Comparison of ENCODE assay signal across 13 cellular contexts in genomic region chr6:4368649-4369048, GRCh38.
DNase-seq lines count a peak whose midpoint lies in the region; TF ChIP-seq lines count a peak whose summit lies in the region.
"Had no signal": no experiment of that assay in that cellular context is flagged by ENCODE, and none has a peak within 500 bp of the region (broad histone marks: within the 10 kb centered on the region; RNA-seq: fewer than 3 reads in every experiment).

No MANE protein-coding gene starts in this region.

- no peak overlapping the region for H3K4me2 ChIP-seq in GM23248 (ENCODE audit: unreplicated experiment)
- peak overlapping the region; percentile 89 for H3K4me2 ChIP-seq in osteoblast (ENCODE audit: insufficient read depth, low read length)

- H3K4me3 ChIP-seq in ACC112 (ENCODE audit: low read depth, low read length), result no peak overlapping the region
- H3K4me3 ChIP-seq in GM23248, result no peak overlapping the region
- H3K4me3 ChIP-seq in SJCRH30, result no peak overlapping the region
- no peak overlapping the region for H3K4me3 ChIP-seq in osteoblast (ENCODE audit: insufficient read depth, low read length)
- H3K4me3 ChIP-seq: A549 had no signal

- H3K9me2 ChIP-seq in GM23248 (ENCODE audit: insufficient read depth), result no peaks in the 10 kb centered on the region

- in situ Hi-C loops in GM23248 (cut with MboI), result no loop called here

- DNase-seq in GM23248, result no peak
- DNase-seq in SJCRH30, result no peak
- no peak for DNase-seq in osteoblast (ENCODE audit: insufficient read length, low spot score, missing footprints)
- no peak for DNase-seq in RKO (ENCODE audit: low spot score)
- no peak for DNase-seq in NCI-H1048 (lab: John Stamatoyannopoulos, UW)
- DNase-seq in midbrain (lab: John Stamatoyannopoulos, UW), result no peak
- DNase-seq: Caco-2; CD8-positive, alpha-beta memory T cell; DND-41; GF-D8; HCEC 1CT had no signal

- no peaks in the 10 kb centered on the region for H4K20me1 ChIP-seq in GM23248 (ENCODE audit: insufficient read depth)
- no peaks in the 10 kb centered on the region for H4K20me1 ChIP-seq in osteoblast (ENCODE audit: insufficient read depth, low read length)

- no peak for TF ChIP-seq CTCF in osteoblast (IDR thresholded peaks at IDR 0.05; ENCODE audit: extremely low read depth, low read depth, low read length)

- H3K27ac ChIP-seq in ACC112 (ENCODE audit: low read depth, low read length) (peak overlapping the region; percentile 85), GM23248 (peak overlapping the region; percentile 93), SJCRH30 (peak overlapping the region; percentile 84), osteoblast (ENCODE audit: low read depth, low read length) (peak overlapping the region; percentile 86)

- H2AFZ ChIP-seq in ACC112 (ENCODE audit: low read length, unreplicated experiment), result no peak overlapping the region
- no peak overlapping the region for H2AFZ ChIP-seq in GM23248
- H2AFZ ChIP-seq in osteoblast (ENCODE audit: low read length), result no peak overlapping the region

- H3K36me3 ChIP-seq in ACC112 (ENCODE audit: insufficient read depth, low read length) (no peaks in the 10 kb centered on the region), GM23248 (ENCODE audit: low read depth) (no peaks in the 10 kb centered on the region), SJCRH30 (no peaks in the 10 kb centered on the region), osteoblast (ENCODE audit: insufficient read depth, low read length) (no peaks in the 10 kb centered on the region)

- H3K4me1 ChIP-seq in ACC112 (ENCODE audit: control insufficient read depth, insufficient read depth, low read length, unreplicated experiment) (peaks cover 34% of the 10 kb centered on the region), GM23248 (ENCODE audit: insufficient read depth) (peaks cover 42% of the 10 kb centered on the region), SJCRH30 (peaks cover 46% of the 10 kb centered on the region), osteoblast (ENCODE audit: insufficient read depth, low read length) (peaks cover 32% of the 10 kb centered on the region)
- H3K4me1 ChIP-seq: Caco-2 had no signal

- peaks cover 44% of the 10 kb centered on the region for H3F3A ChIP-seq in GM23248 (ENCODE audit: insufficient read depth)

- H3K9ac ChIP-seq in GM23248, result no peak overlapping the region

- H3K9me3 ChIP-seq in GM23248 (ENCODE audit: low read depth), result no peaks in the 10 kb centered on the region
- H3K9me3 ChIP-seq in SJCRH30 (replicated peaks), result no peaks in the 10 kb centered on the region
- no peaks in the 10 kb centered on the region for H3K9me3 ChIP-seq in osteoblast (ENCODE audit: low read depth, low read length)
- H3K9me3 ChIP-seq: A549, Caco-2 had no signal

- H3K27me3 ChIP-seq in ACC112 (ENCODE audit: insufficient read depth, low read length) (no peaks in the 10 kb centered on the region), GM23248 (replicated peaks; ENCODE audit: insufficient read depth) (no peaks in the 10 kb centered on the region), SJCRH30 (no peaks in the 10 kb centered on the region), osteoblast (ENCODE audit: insufficient read depth, low read length) (no peaks in the 10 kb centered on the region)

- H3K79me2 ChIP-seq in ACC112 (ENCODE audit: control insufficient read depth, insufficient read depth, low read length, unreplicated experiment) (no peaks in the 10 kb centered on the region), GM23248 (ENCODE audit: insufficient read depth) (no peaks in the 10 kb centered on the region), osteoblast (ENCODE audit: insufficient read depth, low read length) (no peaks in the 10 kb centered on the region)
